8 cellular contexts compared by ENCODE assay signal in the genomic region with DNA sequence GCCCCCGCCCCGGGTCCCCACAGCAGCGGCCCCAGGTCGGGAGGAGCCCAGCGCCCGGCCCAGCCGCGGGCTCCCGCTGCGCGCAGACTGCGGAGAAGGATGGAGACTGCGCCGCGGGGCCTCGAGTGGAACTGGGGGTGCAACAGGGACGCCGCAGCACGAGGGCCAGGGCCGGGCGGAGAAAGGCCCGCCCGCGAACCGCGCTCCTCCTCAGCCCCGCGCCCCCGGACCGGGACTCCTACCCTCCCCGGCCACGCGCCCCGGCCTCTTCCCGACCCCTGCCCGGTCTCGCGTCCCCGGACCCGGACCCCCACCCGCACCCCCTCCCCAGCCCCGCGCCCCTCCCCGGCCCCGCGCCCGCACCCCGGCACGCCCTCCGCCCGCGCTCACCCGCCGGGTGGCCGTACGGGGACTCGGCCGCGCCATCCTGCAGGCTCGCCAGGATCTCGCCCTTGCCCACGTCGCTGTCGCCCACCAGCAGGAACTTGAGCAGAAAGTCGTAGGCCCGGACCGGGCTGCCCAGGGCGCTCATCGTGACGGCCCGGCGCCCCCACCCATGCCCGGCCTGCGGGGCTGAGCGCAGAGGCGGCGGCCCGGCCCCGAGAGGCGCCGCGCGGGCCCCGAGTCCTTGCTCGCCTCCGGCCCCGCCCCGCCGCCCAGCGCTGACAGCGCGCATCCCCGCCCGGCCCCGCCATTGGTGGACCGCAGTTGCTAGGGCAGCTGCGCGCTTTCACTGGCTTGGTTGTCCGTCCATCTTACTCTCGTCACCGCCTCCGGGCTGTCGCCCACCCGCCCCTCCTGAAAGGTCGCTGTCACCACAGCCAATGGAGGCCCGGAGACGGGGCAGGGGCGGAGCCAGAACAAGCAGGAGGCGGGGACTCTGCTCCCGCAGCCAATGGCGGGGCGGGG.
A peak's percentile ranks its signal among the peaks of the same experiment; 100 is the strongest.
DNase-seq lines count a peak whose midpoint lies in the region; TF ChIP-seq lines count a peak whose summit lies in the region.

Gene RAB40B, minus strand, starts transcription at position 634 of the 909 bp plus-strand sequence. Its CDS starts 102 bp downstream, at position 532.

- no peak within 1 kb of the TSS for H3K27ac Mint-ChIP-seq in activated naive CD4-positive, alpha-beta T cell treated with anti-CD3 and anti-CD28 coated beads, Interleukin-2, amount 50 U/mL, for 24 hours

- no peaks in the 10 kb centered on the region for H3K27me3 Mint-ChIP-seq in activated naive CD4-positive, alpha-beta T cell treated with anti-CD3 and anti-CD28 coated beads, Interleukin-2, amount 50 U/mL, for 24 hours

- H3K9ac ChIP-seq in SK-N-MC (ENCODE audit: insufficient read length), result no peak within 1 kb of the TSS
- H3K9ac ChIP-seq in subcutaneous abdominal adipose tissue (ENCODE audit: low read length in 5 of 5), result peak within 1 kb of the TSS in 4 of 5 donors; percentile 8 to 76 (median 55)

- H3K36me3 Mint-ChIP-seq in activated naive CD4-positive, alpha-beta T cell treated with anti-CD3 and anti-CD28 coated beads, Interleukin-2, amount 50 U/mL, for 24 hours, result peaks cover 8% of the 10 kb centered on the region

- H3K27ac ChIP-seq in SK-N-MC (no peak within 1 kb of the TSS), neutrophil (peak within 1 kb of the TSS; percentile 2), subcutaneous abdominal adipose tissue (ENCODE audit: low read depth, low read length) (no peak within 1 kb of the TSS)

- peaks cover 11% of the 10 kb centered on the region for H3K4me1 Mint-ChIP-seq in activated naive CD4-positive, alpha-beta T cell treated with anti-CD3 and anti-CD28 coated beads, Interleukin-2, amount 50 U/mL, for 24 hours

- H3K27me3 ChIP-seq in GM06990 (replicated peaks; ENCODE audit: control insufficient read depth, insufficient read depth, low read length), result no peaks in the 10 kb centered on the region
- H3K27me3 ChIP-seq in neutrophil, result peaks cover 70% of the 10 kb centered on the region
- H3K27me3 ChIP-seq in subcutaneous abdominal adipose tissue (ENCODE audit: control insufficient read depth in 5 of 5, insufficient read depth in 4 of 5, low read length in 5 of 5), result peaks cover 0 to 4% (median 0%) of the 10 kb centered on the region in 5 donors

- no peaks in the 10 kb centered on the region for H3K9me3 Mint-ChIP-seq in activated naive CD4-positive, alpha-beta T cell treated with anti-CD3 and anti-CD28 coated beads, Interleukin-2, amount 50 U/mL, for 24 hours

- peak within 1 kb of the TSS; percentile 72 for H3K4me3 ChIP-seq in GM06990 (replicated peaks; ENCODE audit: low read depth, low read length)
- peak within 1 kb of the TSS; percentile 53 for H3K4me3 ChIP-seq in HFF-Myc (replicated peaks; ENCODE audit: low read depth, low read length)
- H3K4me3 ChIP-seq in SK-N-MC, result peak within 1 kb of the TSS; percentile 79
- peak within 1 kb of the TSS; percentile 51 to 65 for H3K4me3 ChIP-seq in neutrophil (ENCODE audit: low read depth in 1 of 2, low read length in 1 of 2)
- peak within 1 kb of the TSS; percentile 73 to 85 (median 81) for H3K4me3 ChIP-seq in subcutaneous abdominal adipose tissue (ENCODE audit: low read depth in 1 of 5, low read length in 5 of 5)

- TF ChIP-seq CTCF in GM06990 (IDR thresholded peaks at IDR 0.05; ENCODE audit: insufficient read depth, low read length, poor library complexity, severe bottlenecking), result no peak
- TF ChIP-seq CTCF in HFF-Myc (IDR thresholded peaks at IDR 0.05; ENCODE audit: low read depth, low read length, missing control alignments), result no peak
- no peak for TF ChIP-seq CTCF in neutrophil (IDR thresholded peaks at IDR 0.05)

- H3K4me3 Mint-ChIP-seq in activated naive CD4-positive, alpha-beta T cell treated with anti-CD3 and anti-CD28 coated beads, Interleukin-2, amount 50 U/mL, for 24 hours, result peak within 1 kb of the TSS; percentile 87

- H3K9me3 ChIP-seq in SK-N-MC (ENCODE audit: low read depth, low read length) (no peaks in the 10 kb centered on the region), neutrophil (no peaks in the 10 kb centered on the region), subcutaneous abdominal adipose tissue (ENCODE audit: control insufficient read depth in 5 of 5, low read length in 5 of 5) (peaks cover 0 to 8% (median 4%) of the 10 kb centered on the region in 5 donors)

- H3K4me1 ChIP-seq in neutrophil (ENCODE audit: control insufficient read depth in 1 of 2, insufficient read depth in 1 of 2, low read depth in 1 of 2, low read length in 1 of 2), result peaks cover 16 to 20% of the 10 kb centered on the region in 2 experiments
- H3K4me1 ChIP-seq in subcutaneous abdominal adipose tissue (ENCODE audit: control insufficient read depth in 5 of 5, insufficient read depth in 5 of 5, low read length in 5 of 5), result peaks cover 6 to 24% (median 20%) of the 10 kb centered on the region in 5 donors

- H3K36me3 ChIP-seq in GM06990 (ENCODE audit: control insufficient read depth, insufficient read depth, low read length) (no peaks in the 10 kb centered on the region), SK-N-MC (ENCODE audit: insufficient read depth, low read length) (no peaks in the 10 kb centered on the region), neutrophil (no peaks in the 10 kb centered on the region), subcutaneous abdominal adipose tissue (ENCODE audit: control insufficient read depth in 5 of 5, insufficient read depth in 5 of 5, low read length in 5 of 5) (no peaks in the 10 kb centered on the region)

- DNase-seq in GM06990 (ENCODE audit: extremely low read depth, insufficient read length) (peak; percentile 96), HFF-Myc (ENCODE audit: extremely low read depth, low read depth) (peak; percentile 91), MV-4-11 (lab: John Stamatoyannopoulos, UW) (peak; percentile 97), SK-N-MC (ENCODE audit: low read depth, low spot score) (peak; percentile 85), globus pallidus (ENCODE audit: low spot score) (peak; percentile 99)
